In the genomic region with DNA sequence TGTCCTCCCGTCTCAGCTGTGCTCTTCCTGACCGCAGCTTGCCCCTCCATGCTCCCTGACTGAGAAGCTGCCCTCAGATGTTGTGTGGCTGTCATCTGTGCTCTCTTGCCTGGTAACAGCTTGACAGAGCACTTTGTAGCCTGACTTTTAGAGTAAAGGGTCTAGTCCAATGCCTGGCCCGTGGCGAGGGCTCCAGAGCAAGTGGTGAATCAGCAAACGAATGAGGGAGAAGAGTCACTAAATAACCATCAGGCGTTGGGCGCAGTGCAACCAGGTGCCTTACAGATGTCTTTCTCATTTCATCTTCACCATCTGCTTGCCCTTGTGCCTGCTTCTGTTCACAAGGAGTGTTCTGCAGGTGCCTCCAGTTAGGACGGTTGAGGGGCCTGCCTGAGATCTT, we compare ENCODE assay signal across 20 cellular contexts.
"Had no signal": no experiment of that assay in that cellular context is flagged by ENCODE, and none has a peak within 500 bp of the region (broad histone marks: within the 10 kb centered on the region; RNA-seq: fewer than 3 reads in every experiment).

No MANE protein-coding gene starts in this region.

- H3K27ac Mint-ChIP-seq: activated CD4-positive, alpha-beta memory T cell treated with anti-CD3 and anti-CD28 coated beads for 36 hours; activated T-helper 1 cell treated with anti-CD3 and anti-CD28 coated beads, Interleukin-12 subunit alpha, Interleukin-12 subunit beta, Interleukin-2, Interleukin-4 antibody, amounts not matched to agents 30 ng/mL and 10 ng/mL and 1 ng/mL, durations not matched to agents 14 hours and 24 hours and 36 hours; memory B cell; T-helper 1 cell treated with Interleukin-12 subunit alpha and Interleukin-12 subunit beta and Interleukin-4 antibody, amounts not matched to agents 30 μg/mL and 1 μg/mL, for 36 hours had no signal

- H3K4me3 Mint-ChIP-seq: activated CD4-positive, alpha-beta memory T cell treated with anti-CD3 and anti-CD28 coated beads for 36 hours; activated T-helper 1 cell treated with anti-CD3 and anti-CD28 coated beads, Interleukin-12 subunit alpha, Interleukin-12 subunit beta, Interleukin-2, Interleukin-4 antibody, amounts not matched to agents 30 ng/mL and 10 ng/mL and 1 ng/mL, durations not matched to agents 14 hours and 24 hours and 36 hours; memory B cell; naive thymus-derived CD8-positive, alpha-beta T cell; T-helper 1 cell treated with Interleukin-12 subunit alpha and Interleukin-12 subunit beta and Interleukin-4 antibody, amounts not matched to agents 30 μg/mL and 1 μg/mL, for 36 hours had no signal

- H3K9me3 Mint-ChIP-seq: activated CD4-positive, alpha-beta memory T cell treated with anti-CD3 and anti-CD28 coated beads for 36 hours; activated T-helper 1 cell treated with anti-CD3 and anti-CD28 coated beads, Interleukin-12 subunit alpha, Interleukin-12 subunit beta, Interleukin-2, Interleukin-4 antibody, amounts not matched to agents 30 ng/mL and 10 ng/mL and 1 ng/mL, durations not matched to agents 14 hours and 24 hours and 36 hours; memory B cell; naive thymus-derived CD8-positive, alpha-beta T cell; T-helper 1 cell treated with Interleukin-12 subunit alpha and Interleukin-12 subunit beta and Interleukin-4 antibody, amounts not matched to agents 30 μg/mL and 1 μg/mL, for 36 hours had no signal

- FAIRE-seq: colon, endothelial cell of umbilical vein, small intestine had no signal

- ATAC-seq: left ventricle myocardium superior; naive thymus-derived CD8-positive, alpha-beta T cell; stimulated activated naive CD8-positive, alpha-beta T cell treated with anti-CD3 and anti-CD28 coated beads, Interleukin-15, Interleukin-2, amounts not matched to agents 100 U/mL and 50 U/mL, for 24 hours had no signal

- H3K27me3 Mint-ChIP-seq: activated CD4-positive, alpha-beta memory T cell treated with anti-CD3 and anti-CD28 coated beads for 36 hours; memory B cell; naive thymus-derived CD8-positive, alpha-beta T cell had no signal

- DNase-seq: activated CD4-positive, alpha-beta memory T cell treated with anti-CD3 and anti-CD28 coated beads for 36 hours; activated naive CD4-positive, alpha-beta T cell treated with Interleukin-2 at 50 U/mL for 16 hours; amniotic stem cell; esophagus squamous epithelium; hypothalamus; left ventricle myocardium superior; naive thymus-derived CD8-positive, alpha-beta T cell; occipital lobe; SK-N-SH; small intestine; stimulated activated CD4-positive, alpha-beta T cell treated with anti-CD3 and anti-CD28 coated beads, Interleukin-4, amount 100 ng/mL, for 4 hours; stimulated activated CD8-positive, alpha-beta memory T cell treated with anti-CD3 and anti-CD28 coated beads, Interleukin-4, amount 100 ng/mL, for 48 hours; stimulated activated naive CD8-positive, alpha-beta T cell treated with anti-CD3 and anti-CD28 coated beads, Interleukin-15, Interleukin-2, amounts not matched to agents 100 U/mL and 50 U/mL, for 24 hours; transverse colon; WERI-Rb-1 had no signal

- H3K4me1 Mint-ChIP-seq: memory B cell had no signal
